7 cellular contexts compared by ENCODE assay signal in genomic region chr13:80131204-80131603, GRCh38.
A peak's percentile ranks its signal among the peaks of the same experiment; 100 is the strongest.
DNase-seq lines count a peak whose midpoint lies in the region; ATAC-seq and TF ChIP-seq lines count a peak whose summit lies in the region.

No MANE protein-coding gene starts in this region.

- peak; percentile 71 to 81 (median 75) for ATAC-seq in right lobe of liver

- H3K4me3 ChIP-seq in NB4 (ENCODE audit: low read depth, low read length) (peak overlapping the region; percentile 46), right lobe of liver (peak overlapping the region; percentile 23 to 44 (median 40)), tibial nerve (peak overlapping the region; percentile 0 to 37 (median 13))

- no peaks in the 10 kb centered on the region for H3K36me3 ChIP-seq in right lobe of liver
- H3K36me3 ChIP-seq in tibial nerve: no peaks in the 10 kb centered on the region

- intact Hi-C loops in right lobe of liver (cut with DNase I): loop anchor here in 1 of 2 donors (5.0 kb wide), 1 partner anchor 211 kb away; the partner anchor contains the start of gene SPRY2

- WGBS in right lobe of liver (ENCODE audit: insufficient coverage, low coverage, low lambda C conversion rate, missing lambda C conversion rate): 1% methylated on average over 4 of the region's 4 CpGs
- 4 to 6% methylated on average over 4 of the region's 4 CpGs for WGBS in tibial nerve, 2 donors

- TF ChIP-seq CTCF in NB4 (IDR thresholded peaks at IDR 0.05; ENCODE audit: low read depth, low read length) (no peak), right lobe of liver (IDR thresholded peaks at IDR 0.05) (no peak), tibial nerve (IDR thresholded peaks at IDR 0.05) (no peak)

- H3K27ac ChIP-seq in cingulate gyrus (ENCODE audit: low read depth, low read length) (peak overlapping the region; percentile 78), right lobe of liver (peak overlapping the region; percentile 61 to 64 (median 61)), tibial nerve (peak overlapping the region in 3 of 4 donors; percentile 12 to 91 (median 87))

- no peak for TF ChIP-seq POLR2A in NB4 (IDR thresholded peaks at IDR 0.05; ENCODE audit: extremely low read depth, insufficient read length)
- TF ChIP-seq POLR2A in right lobe of liver (IDR thresholded peaks at IDR 0.05): peak; percentile 16
- TF ChIP-seq POLR2A in tibial nerve (IDR thresholded peaks at IDR 0.05): no peak

- TF ChIP-seq EP300 in tibial nerve (IDR thresholded peaks at IDR 0.05): peak; percentile 19 to 66

- H3K4me1 ChIP-seq in right lobe of liver (peaks cover 0 to 28% (median 12%) of the 10 kb centered on the region in 4 donors), tibial nerve (peaks cover 0 to 43% (median 19%) of the 10 kb centered on the region in 4 donors)

- H3K9me3 ChIP-seq in right lobe of liver (no peaks in the 10 kb centered on the region), tibial nerve (no peaks in the 10 kb centered on the region)

- peak; percentile 69 for DNase-seq in NB4 (ENCODE audit: low read depth)
- peak; percentile 86 to 89 (median 86) for DNase-seq in right lobe of liver
- DNase-seq in tibial nerve (ENCODE audit: low spot score in 2 of 2): peak; percentile 43 to 44
- no peak for DNase-seq in NCI-H128 (lab: John Stamatoyannopoulos, UW; ENCODE audit: unreplicated experiment)
- DNase-seq in NCI-H345 treated with DMSO at 0.1 percent for 48 hours (lab: John Stamatoyannopoulos, UW; ENCODE audit: unreplicated experiment): no peak
- DNase-seq in COLO668 (lab: John Stamatoyannopoulos, UW; ENCODE audit: unreplicated experiment): no peak

- H3K27me3 ChIP-seq in right lobe of liver (no peaks in the 10 kb centered on the region), tibial nerve (no peaks in the 10 kb centered on the region)

Comparison
In these comparisons a context has a peak if more than half of its experiments do, and no peak if none do; other contexts are left out.
1. DNase-seq: peak in NB4 (single experiment), right lobe of liver (3 of 3) and tibial nerve (2 of 2); none in NCI-H128 (single experiment), NCI-H345 treated with DMSO at 0.1 percent for 48 hours (single experiment) and COLO668 (single experiment).
2. Peak in every context shown above with its lines, with median percentiles within 50 percentile points of each other: H3K4me3 ChIP-seq and H3K27ac ChIP-seq.